ENCODE assay signal across 21 cellular contexts in genomic region chr9:98318834-98319478, GRCh38.
A peak's percentile ranks its signal among the peaks of the same experiment; 100 is the strongest.
DNase-seq lines count a peak whose midpoint lies in the region; ATAC-seq and TF ChIP-seq lines count a peak whose summit lies in the region.
"Had no signal": no experiment of that assay in that cellular context is flagged by ENCODE, and none has a peak within 500 bp of the region (broad histone marks: within the 10 kb centered on the region; RNA-seq: fewer than 3 reads in every experiment).

No MANE protein-coding gene starts in this region.

- H3K4me1 ChIP-seq in body of pancreas = no peaks in the 10 kb centered on the region
- H3K4me1 ChIP-seq: uterus had no signal

- intact Hi-C loops in body of pancreas (cut with DNase I) = no loop called here

- WGBS in body of pancreas, 2 donors = 83 to 89% methylated on average over 5 of the region's 5 CpGs

- no peaks in the 10 kb centered on the region for H3K36me3 Mint-ChIP-seq in activated naive CD4-positive, alpha-beta T cell treated with anti-CD3 and anti-CD28 coated beads, Interleukin-2, amount 50 U/mL, for 72 hours
- H3K36me3 Mint-ChIP-seq: CD4-positive, alpha-beta memory T cell; natural killer cell treated with Interleukin-12 subunit alpha and Interleukin-12 subunit beta and Interleukin-15 and Interleukin-18, amount 100 ng/mL, for 72 hours had no signal

- no peaks in the 10 kb centered on the region for H3K27me3 ChIP-seq in body of pancreas
- H3K27me3 ChIP-seq: suprapubic skin, uterus had no signal

- peak; percentile 19 for DNase-seq in Daoy (ENCODE audit: low read depth)
- peak; percentile 17 for DNase-seq in NCI-H69 (lab: John Stamatoyannopoulos, UW)
- DNase-seq in cardiac fibroblast (ENCODE audit: low read depth in 2 of 2) = peak; percentile 53 to 69
- DNase-seq in kidney tubule cell (ENCODE audit: low spot score) = peak; percentile 72
- DNase-seq in body of pancreas = no peak
- DNase-seq in NCI-H146 treated with DMSO at 0.1 percent for 48 hours (lab: John Stamatoyannopoulos, UW; ENCODE audit: unreplicated experiment) = no peak
- DNase-seq in activated naive CD4-positive, alpha-beta T cell treated with anti-CD3 and anti-CD28 coated beads, Interleukin-2, amount 50 U/mL, for 72 hours (ENCODE audit: low spot score in 2 of 2) = no peak
- DNase-seq: activated CD4-positive, alpha-beta T cell treated with anti-CD3 and anti-CD28 coated beads, Interleukin-2, amount 10 ng/mL, durations not matched to agents 7 days and 5 days; activated gamma-delta T cell treated with Interleukin-2 at 50 U/mL for 16 hours; amniotic stem cell; CD4-positive, alpha-beta memory T cell; DMS79 treated with DMSO at 0.1 percent for 48 hours; effector CD4-positive, alpha-beta T cell; NCI-H526; stimulated activated CD4-positive, alpha-beta T cell treated with anti-CD3 and anti-CD28 coated beads, Interleukin-12 subunit alpha, Interleukin-12 subunit beta, amount 100 ng/mL, for 4 hours; SW 1271; uterus had no signal

- no peak overlapping the region for H3K27ac Mint-ChIP-seq in activated naive CD4-positive, alpha-beta T cell treated with anti-CD3 and anti-CD28 coated beads, Interleukin-2, amount 50 U/mL, for 72 hours
- H3K27ac Mint-ChIP-seq: activated CD4-positive, alpha-beta T cell treated with anti-CD3 and anti-CD28 coated beads, Interleukin-2, amount 10 ng/mL, durations not matched to agents 7 days and 5 days; CD4-positive, alpha-beta memory T cell; natural killer cell treated with Interleukin-12 subunit alpha and Interleukin-12 subunit beta and Interleukin-15 and Interleukin-18, amount 100 ng/mL, for 72 hours had no signal

- no peaks in the 10 kb centered on the region for H3K9me3 Mint-ChIP-seq in activated naive CD4-positive, alpha-beta T cell treated with anti-CD3 and anti-CD28 coated beads, Interleukin-2, amount 50 U/mL, for 72 hours
- H3K9me3 Mint-ChIP-seq: activated CD4-positive, alpha-beta T cell treated with anti-CD3 and anti-CD28 coated beads, Interleukin-2, amount 10 ng/mL, durations not matched to agents 7 days and 5 days; CD4-positive, alpha-beta memory T cell; natural killer cell treated with Interleukin-12 subunit alpha and Interleukin-12 subunit beta and Interleukin-15 and Interleukin-18, amount 100 ng/mL, for 72 hours had no signal

- no peak overlapping the region for H3K4me3 ChIP-seq in cardiac fibroblast (replicated peaks in 1 of 2; ENCODE audit: low read depth in 2 of 2, low read length in 2 of 2)
- H3K4me3 ChIP-seq in body of pancreas = no peak overlapping the region
- H3K4me3 ChIP-seq: suprapubic skin, uterus had no signal

- TF ChIP-seq CTCF in cardiac fibroblast (IDR thresholded peaks at IDR 0.05; ENCODE audit: low read depth, low read length) = no peak
- no peak for TF ChIP-seq CTCF in body of pancreas (IDR thresholded peaks at IDR 0.05)

- H3K36me3 ChIP-seq in body of pancreas (replicated peaks in 1 of 2; ENCODE audit: insufficient read depth in 1 of 2, low read depth in 2 of 2) = no peaks in the 10 kb centered on the region
- H3K36me3 ChIP-seq: suprapubic skin, uterus had no signal

- no peak overlapping the region for H3K27ac ChIP-seq in body of pancreas
- H3K27ac ChIP-seq: suprapubic skin, uterus had no signal

- ATAC-seq in body of pancreas = no peak
- ATAC-seq in GM21528 (IDR thresholded peaks at IDR 0.05; ENCODE audit: low FRiP score, unreplicated experiment) = no peak
- ATAC-seq in activated naive CD4-positive, alpha-beta T cell treated with anti-CD3 and anti-CD28 coated beads, Interleukin-2, amount 50 U/mL, for 72 hours = no peak
- ATAC-seq: natural killer cell treated with Interleukin-12 subunit alpha and Interleukin-12 subunit beta and Interleukin-15 and Interleukin-18, amount 100 ng/mL, for 72 hours; Right ventricle myocardium inferior had no signal

- H3K9me3 ChIP-seq in body of pancreas = no peaks in the 10 kb centered on the region
- H3K9me3 ChIP-seq: suprapubic skin, uterus had no signal

- no peak for TF ChIP-seq POLR2A in body of pancreas (IDR thresholded peaks at IDR 0.05)

Comparison
In these comparisons a context has a peak if more than half of its experiments do, and no peak if none do; other contexts are left out.
1. DNase-seq: peak in Daoy (single experiment), NCI-H69 (single experiment), cardiac fibroblast (2 of 2) and kidney tubule cell (single experiment); none in body of pancreas (0 of 4), NCI-H146 treated with DMSO at 0.1 percent for 48 hours (single experiment) and activated naive CD4-positive, alpha-beta T cell treated with anti-CD3 and anti-CD28 coated beads, Interleukin-2, amount 50 U/mL, for 72 hours (0 of 2).